8 cellular contexts compared by ENCODE assay signal in the genomic region with DNA sequence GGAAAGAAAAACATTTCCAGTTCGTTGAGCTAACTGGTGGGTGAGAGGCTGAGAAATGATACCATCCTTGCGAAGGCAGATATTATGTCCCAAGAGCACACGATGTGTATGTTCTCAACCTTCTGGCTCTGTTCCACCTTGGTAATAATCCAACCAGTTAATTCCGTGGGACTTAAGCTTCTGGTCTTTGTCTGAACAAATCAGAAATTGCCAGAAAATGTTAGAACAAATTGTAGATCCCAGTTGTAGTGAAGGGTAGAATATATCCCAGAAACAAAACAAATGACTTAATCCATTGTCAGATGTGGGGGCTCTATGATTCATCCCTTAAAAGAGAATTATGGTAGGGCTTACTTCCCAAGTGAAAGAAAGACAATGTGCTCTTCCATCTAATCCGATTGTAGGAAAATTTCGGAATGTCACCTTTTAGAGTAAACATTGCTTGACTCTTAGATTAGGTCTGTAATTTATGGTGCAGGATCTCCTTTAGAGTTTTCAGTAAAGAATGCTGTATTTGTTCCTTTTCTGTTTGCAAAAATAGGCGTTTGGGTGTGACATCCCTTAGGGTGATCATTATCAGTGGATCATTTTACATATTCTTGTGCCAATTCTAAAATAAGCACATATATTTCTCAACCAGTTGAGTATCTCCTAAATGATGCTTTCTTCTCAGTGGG.
DNase-seq lines count a peak whose midpoint lies in the region; ATAC-seq, FAIRE-seq and TF ChIP-seq lines count a peak whose summit lies in the region.

No MANE protein-coding gene starts in this region.

- no peak for TF ChIP-seq CTCF in SK-N-SH (IDR thresholded peaks at IDR 0.05)
- no peak for TF ChIP-seq CTCF in fibroblast of lung (conservative IDR thresholded peaks at IDR 0.05 in 1 of 2, IDR thresholded peaks at IDR 0.05 in 1 of 2; ENCODE audit: low read depth in 1 of 2, low read length in 2 of 2)
- TF ChIP-seq CTCF in prostate gland (IDR thresholded peaks at IDR 0.05): no peak

- H4K20me1 ChIP-seq in SK-N-SH (ENCODE audit: insufficient read depth) (no peaks in the 10 kb centered on the region), fibroblast of lung (ENCODE audit: control insufficient read depth, extremely low read depth, insufficient read depth, low read length) (no peaks in the 10 kb centered on the region)

- FAIRE-seq in H54 (lab: Jason Lieb, UNC): peak; percentile 66

- intact Hi-C loops in prostate gland (cut with DNase I): loop anchor here (2.0 to 10.0 kb wide), 4 partner anchors 39 to 236 kb away; partner anchors contain the start of gene ZNF217

- H3K27ac ChIP-seq in SK-N-SH (ENCODE audit: low read depth in 2 of 2, low read length in 1 of 2): peak overlapping the region; percentile 76 to 100; a peak in 3 of 4 replicates
- H3K27ac ChIP-seq in fibroblast of lung (ENCODE audit: insufficient read depth, low read length): peak overlapping the region; percentile 98
- peak overlapping the region; percentile 76 to 80 for H3K27ac ChIP-seq in prostate gland

- no peaks in the 10 kb centered on the region for H3K9me2 ChIP-seq in SK-N-SH

- peak overlapping the region; percentile 6 to 51; a peak in 3 of 4 replicates for H3K4me3 ChIP-seq in SK-N-SH (ENCODE audit: low read depth in 2 of 2, low read length in 1 of 2)
- H3K4me3 ChIP-seq in fibroblast of lung (replicated peaks in 1 of 4; ENCODE audit: control extremely low read depth in 1 of 4, insufficient read depth in 1 of 4, low read depth in 3 of 4, low read length in 4 of 4): peak overlapping the region; percentile 3 to 59 (median 48)
- no peak overlapping the region for H3K4me3 ChIP-seq in prostate gland

- no peak for TF ChIP-seq RAD21 in SK-N-SH (IDR thresholded peaks at IDR 0.05; ENCODE audit: low read length)

- DNase-seq in H54 (ENCODE audit: insufficient read length, low spot score) (no peak), SK-N-SH (no peak), fibroblast of lung (ENCODE audit: low read depth in 2 of 2) (peak; percentile 96 to 100), prostate gland (ENCODE audit: low spot score) (peak; percentile 67), NCI-H1930 (lab: John Stamatoyannopoulos, UW) (no peak), SKM-1 (lab: John Stamatoyannopoulos, UW; ENCODE audit: unreplicated experiment) (no peak), putamen (ENCODE audit: low spot score) (no peak)

- TF ChIP-seq EP300 in SK-N-SH (IDR thresholded peaks at IDR 0.05; ENCODE audit: borderline replicate concordance in 1 of 2, low read depth in 1 of 2, low read length in 1 of 2): peak; percentile 44 to 78; a peak in 3 of 4 replicates

- H3K4me1 ChIP-seq in SK-N-SH (ENCODE audit: control insufficient read depth in 1 of 2, insufficient read depth in 2 of 2, low read depth in 1 of 2, low read length in 1 of 2) (peaks cover 2 to 23% of the 10 kb centered on the region in 2 experiments; a peak in 3 of 4 replicates), fibroblast of lung (ENCODE audit: control insufficient read depth, extremely low read depth, insufficient read depth, low read length) (peaks cover 10% of the 10 kb centered on the region), prostate gland (replicated peaks) (no peaks in the 10 kb centered on the region)

- POLR2A ChIA-PET in SK-N-SH (lab: Yijun Ruan, JAX): no interaction called here

- H3K36me3 ChIP-seq in SK-N-SH (replicated peaks in 1 of 2; ENCODE audit: control insufficient read depth in 1 of 2, insufficient read depth in 2 of 2, low read length in 1 of 2) (no peaks in the 10 kb centered on the region), fibroblast of lung (ENCODE audit: control insufficient read depth, insufficient read depth, low read length) (no peaks in the 10 kb centered on the region), prostate gland (no peaks in the 10 kb centered on the region)

- H3K27me3 ChIP-seq in SK-N-SH (ENCODE audit: insufficient read depth): no peaks in the 10 kb centered on the region
- H3K27me3 ChIP-seq in fibroblast of lung (ENCODE audit: control insufficient read depth, insufficient read depth, low read length): no peaks in the 10 kb centered on the region
- H3K27me3 ChIP-seq in prostate gland (replicated peaks; ENCODE audit: insufficient read depth): no peaks in the 10 kb centered on the region

- WGBS in SK-N-SH (ENCODE audit: low lambda C conversion rate): 7% methylated on average over 7 of the region's 7 CpGs
- 7% methylated on average over 7 of the region's 7 CpGs for WGBS in prostate gland

- CTCF ChIA-PET in SK-N-SH (lab: Yijun Ruan, JAX): interaction anchor here (1.0 kb wide), 1 partner anchor 28 kb away, joined by 4 read pairs; no protein-coding TSS in a partner anchor

- H3K9ac ChIP-seq in SK-N-SH (peak overlapping the region; percentile 100), fibroblast of lung (ENCODE audit: insufficient read depth, low read length) (peak overlapping the region; percentile 77)

- H2AFZ ChIP-seq in SK-N-SH (ENCODE audit: low read depth): no peak overlapping the region
- H2AFZ ChIP-seq in fibroblast of lung (ENCODE audit: low read length): no peak overlapping the region

- H3K4me2 ChIP-seq in SK-N-SH (peak overlapping the region; percentile 85), fibroblast of lung (ENCODE audit: extremely low read depth, insufficient read depth, low read length) (peak overlapping the region; percentile 94)

- H3K9me3 ChIP-seq in SK-N-SH (no peaks in the 10 kb centered on the region), fibroblast of lung (ENCODE audit: control insufficient read depth, insufficient read depth, low read depth, low read length) (no peaks in the 10 kb centered on the region), prostate gland (no peaks in the 10 kb centered on the region)

- peaks cover 44% of the 10 kb centered on the region for H3F3A ChIP-seq in SK-N-SH (replicated peaks; ENCODE audit: insufficient read depth)

- no peak for ATAC-seq in HG03565 (IDR thresholded peaks at IDR 0.05; ENCODE audit: unreplicated experiment)

- TF ChIP-seq POLR2A in H54 (IDR thresholded peaks at IDR 0.05; ENCODE audit: low read depth, low read length) (no peak), prostate gland (IDR thresholded peaks at IDR 0.05) (no peak)

- H3K79me2 ChIP-seq in SK-N-SH (ENCODE audit: insufficient read depth) (no peaks in the 10 kb centered on the region), fibroblast of lung (ENCODE audit: control insufficient read depth, insufficient read depth, low read length) (no peaks in the 10 kb centered on the region)

TF ChIP-seq in SK-N-SH, 30 proteins besides CTCF, POLR2A, EP300 and RAD21 (continues in another document):
- TF ChIP-seq ZBTB33 (IDR thresholded peaks at IDR 0.05; ENCODE audit: borderline replicate concordance, low read depth) (peak; percentile 45; the same call in 1 of the 2 replicates), POLR2AphosphoS5 (IDR thresholded peaks at IDR 0.05; ENCODE audit: low read depth, low read length) (no peak; the same call in 1 of the 2 replicates), SMC3 (IDR thresholded peaks at IDR 0.05; ENCODE audit: low read depth, low read length) (no peak)
- TF ChIP-seq, protein P1, sequence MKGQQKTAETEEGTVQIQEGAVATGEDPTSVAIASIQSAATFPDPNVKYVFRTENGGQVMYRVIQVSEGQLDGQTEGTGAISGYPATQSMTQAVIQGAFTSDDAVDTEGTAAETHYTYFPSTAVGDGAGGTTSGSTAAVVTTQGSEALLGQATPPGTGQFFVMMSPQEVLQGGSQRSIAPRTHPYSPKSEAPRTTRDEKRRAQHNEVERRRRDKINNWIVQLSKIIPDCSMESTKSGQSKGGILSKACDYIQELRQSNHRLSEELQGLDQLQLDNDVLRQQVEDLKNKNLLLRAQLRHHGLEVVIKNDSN (IDR thresholded peaks at IDR 0.05; ENCODE audit: borderline replicate concordance, low read depth): no peak
- TF ChIP-seq, protein P2, sequence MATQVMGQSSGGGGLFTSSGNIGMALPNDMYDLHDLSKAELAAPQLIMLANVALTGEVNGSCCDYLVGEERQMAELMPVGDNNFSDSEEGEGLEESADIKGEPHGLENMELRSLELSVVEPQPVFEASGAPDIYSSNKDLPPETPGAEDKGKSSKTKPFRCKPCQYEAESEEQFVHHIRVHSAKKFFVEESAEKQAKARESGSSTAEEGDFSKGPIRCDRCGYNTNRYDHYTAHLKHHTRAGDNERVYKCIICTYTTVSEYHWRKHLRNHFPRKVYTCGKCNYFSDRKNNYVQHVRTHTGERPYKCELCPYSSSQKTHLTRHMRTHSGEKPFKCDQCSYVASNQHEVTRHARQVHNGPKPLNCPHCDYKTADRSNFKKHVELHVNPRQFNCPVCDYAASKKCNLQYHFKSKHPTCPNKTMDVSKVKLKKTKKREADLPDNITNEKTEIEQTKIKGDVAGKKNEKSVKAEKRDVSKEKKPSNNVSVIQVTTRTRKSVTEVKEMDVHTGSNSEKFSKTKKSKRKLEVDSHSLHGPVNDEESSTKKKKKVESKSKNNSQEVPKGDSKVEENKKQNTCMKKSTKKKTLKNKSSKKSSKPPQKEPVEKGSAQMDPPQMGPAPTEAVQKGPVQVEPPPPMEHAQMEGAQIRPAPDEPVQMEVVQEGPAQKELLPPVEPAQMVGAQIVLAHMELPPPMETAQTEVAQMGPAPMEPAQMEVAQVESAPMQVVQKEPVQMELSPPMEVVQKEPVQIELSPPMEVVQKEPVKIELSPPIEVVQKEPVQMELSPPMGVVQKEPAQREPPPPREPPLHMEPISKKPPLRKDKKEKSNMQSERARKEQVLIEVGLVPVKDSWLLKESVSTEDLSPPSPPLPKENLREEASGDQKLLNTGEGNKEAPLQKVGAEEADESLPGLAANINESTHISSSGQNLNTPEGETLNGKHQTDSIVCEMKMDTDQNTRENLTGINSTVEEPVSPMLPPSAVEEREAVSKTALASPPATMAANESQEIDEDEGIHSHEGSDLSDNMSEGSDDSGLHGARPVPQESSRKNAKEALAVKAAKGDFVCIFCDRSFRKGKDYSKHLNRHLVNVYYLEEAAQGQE (IDR thresholded peaks at IDR 0.05; ENCODE audit: low read depth, low read length): no peak

Comparison
In these comparisons a context has a peak if more than half of its experiments do, and no peak if none do; other contexts are left out.
1. DNase-seq: peak in fibroblast of lung (2 of 2) and prostate gland (single experiment); none in H54 (single experiment), SK-N-SH (single experiment), NCI-H1930 (0 of 2), SKM-1 (single experiment) and putamen (single experiment).
2. H3K4me3 ChIP-seq: peak in SK-N-SH (2 of 2) and fibroblast of lung (4 of 4); none in prostate gland (0 of 2).
3. Peak in every context shown above with its lines, with median percentiles within 50 percentile points of each other: H3K27ac ChIP-seq.